In the genomic region with DNA sequence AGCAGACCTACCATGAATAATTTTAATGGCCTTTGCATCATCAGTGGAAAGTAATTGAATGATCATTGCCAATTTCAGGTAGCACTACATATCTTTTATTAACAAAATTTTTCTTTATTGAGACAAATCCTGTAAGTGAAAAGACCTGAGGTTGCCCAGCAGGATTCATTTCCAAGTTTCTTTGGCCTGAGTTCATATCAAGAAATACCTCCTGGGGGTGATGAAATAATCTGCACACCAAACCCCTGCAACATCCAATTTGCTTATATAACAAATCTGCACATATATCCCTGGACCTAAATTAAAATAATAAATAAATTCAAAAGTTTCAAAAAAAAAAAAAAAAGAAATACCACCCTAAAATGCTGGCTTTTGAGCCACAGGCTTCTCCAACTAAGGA, we compare ENCODE assay signal across 2 cellular contexts.
TF ChIP-seq lines count a peak whose summit lies in the region.

No MANE protein-coding gene starts in this region.

TF ChIP-seq in A549, 52 proteins besides CTCF, POLR2A, EP300 and RAD21:
- TF ChIP-seq BHLHE40 (IDR thresholded peaks at IDR 0.05; ENCODE audit: low read depth, low read length), result no peak
- TF ChIP-seq HOXB13 (CRISPR knock-in tag; IDR thresholded peaks at IDR 0.05; ENCODE audit: low read depth), result no peak
- TF ChIP-seq, protein P1, sequence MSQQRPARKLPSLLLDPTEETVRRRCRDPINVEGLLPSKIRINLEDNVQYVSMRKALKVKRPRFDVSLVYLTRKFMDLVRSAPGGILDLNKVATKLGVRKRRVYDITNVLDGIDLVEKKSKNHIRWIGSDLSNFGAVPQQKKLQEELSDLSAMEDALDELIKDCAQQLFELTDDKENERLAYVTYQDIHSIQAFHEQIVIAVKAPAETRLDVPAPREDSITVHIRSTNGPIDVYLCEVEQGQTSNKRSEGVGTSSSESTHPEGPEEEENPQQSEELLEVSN (IDR thresholded peaks at IDR 0.05; ENCODE audit: borderline replicate concordance, low read depth), result no peak
- TF ChIP-seq CBX8 (IDR thresholded peaks at IDR 0.05), result no peak
- TF ChIP-seq MYC (IDR thresholded peaks at IDR 0.05; ENCODE audit: borderline replicate concordance, low read length), result no peak
- TF ChIP-seq ESRRA (IDR thresholded peaks at IDR 0.05; ENCODE audit: borderline replicate concordance, low read length), result no peak
TF ChIP-seq in A549: peak in this region for 0.

TF ChIP-seq in HepG2, 621 proteins besides CTCF, POLR2A, EP300 and RAD21:
- TF ChIP-seq ZNF878 (CRISPR knock-in tag; IDR thresholded peaks at IDR 0.05), result no peak
- TF ChIP-seq ZNF44 (CRISPR knock-in tag; IDR thresholded peaks at IDR 0.05), result no peak
- no peak for TF ChIP-seq NFKB2 (CRISPR knock-in tag; IDR thresholded peaks at IDR 0.05; ENCODE audit: borderline replicate concordance)
- TF ChIP-seq ZFP37 (CRISPR knock-in tag; IDR thresholded peaks at IDR 0.05; ENCODE audit: borderline replicate concordance), result no peak
- TF ChIP-seq ZNF777 (CRISPR knock-in tag; IDR thresholded peaks at IDR 0.05), result no peak
- TF ChIP-seq ATAD3A (CRISPR knock-in tag; IDR thresholded peaks at IDR 0.05), result no peak
- TF ChIP-seq ATF7 (IDR thresholded peaks at IDR 0.05), result no peak
- TF ChIP-seq ATF7 (CRISPR knock-in tag; IDR thresholded peaks at IDR 0.05), result no peak
- TF ChIP-seq CBFB (CRISPR knock-in tag; IDR thresholded peaks at IDR 0.05), result no peak
- no peak for TF ChIP-seq CENPX (CRISPR knock-in tag; IDR thresholded peaks at IDR 0.05)
- no peak for TF ChIP-seq PRMT3 (CRISPR knock-in tag; IDR thresholded peaks at IDR 0.05; ENCODE audit: borderline replicate concordance, low read depth)
- TF ChIP-seq, protein P2, sequence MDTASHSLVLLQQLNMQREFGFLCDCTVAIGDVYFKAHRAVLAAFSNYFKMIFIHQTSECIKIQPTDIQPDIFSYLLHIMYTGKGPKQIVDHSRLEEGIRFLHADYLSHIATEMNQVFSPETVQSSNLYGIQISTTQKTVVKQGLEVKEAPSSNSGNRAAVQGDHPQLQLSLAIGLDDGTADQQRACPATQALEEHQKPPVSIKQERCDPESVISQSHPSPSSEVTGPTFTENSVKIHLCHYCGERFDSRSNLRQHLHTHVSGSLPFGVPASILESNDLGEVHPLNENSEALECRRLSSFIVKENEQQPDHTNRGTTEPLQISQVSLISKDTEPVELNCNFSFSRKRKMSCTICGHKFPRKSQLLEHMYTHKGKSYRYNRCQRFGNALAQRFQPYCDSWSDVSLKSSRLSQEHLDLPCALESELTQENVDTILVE (CRISPR knock-in tag; IDR thresholded peaks at IDR 0.05), result no peak
- TF ChIP-seq RBAK (CRISPR knock-in tag; IDR thresholded peaks at IDR 0.05), result no peak
- TF ChIP-seq ZNF432 (CRISPR knock-in tag; IDR thresholded peaks at IDR 0.05; ENCODE audit: borderline replicate concordance), result no peak
- no peak for TF ChIP-seq SMAD1 (CRISPR knock-in tag; IDR thresholded peaks at IDR 0.05; ENCODE audit: borderline replicate concordance, low read depth)
- TF ChIP-seq CBX2 (IDR thresholded peaks at IDR 0.05; ENCODE audit: low read depth, low read length), result no peak
- no peak for TF ChIP-seq CBX2 (CRISPR knock-in tag; IDR thresholded peaks at IDR 0.05; ENCODE audit: low read depth)
- no peak for TF ChIP-seq ZSCAN29 (CRISPR knock-in tag; conservative IDR thresholded peaks at IDR 0.05)
- TF ChIP-seq, protein P3, sequence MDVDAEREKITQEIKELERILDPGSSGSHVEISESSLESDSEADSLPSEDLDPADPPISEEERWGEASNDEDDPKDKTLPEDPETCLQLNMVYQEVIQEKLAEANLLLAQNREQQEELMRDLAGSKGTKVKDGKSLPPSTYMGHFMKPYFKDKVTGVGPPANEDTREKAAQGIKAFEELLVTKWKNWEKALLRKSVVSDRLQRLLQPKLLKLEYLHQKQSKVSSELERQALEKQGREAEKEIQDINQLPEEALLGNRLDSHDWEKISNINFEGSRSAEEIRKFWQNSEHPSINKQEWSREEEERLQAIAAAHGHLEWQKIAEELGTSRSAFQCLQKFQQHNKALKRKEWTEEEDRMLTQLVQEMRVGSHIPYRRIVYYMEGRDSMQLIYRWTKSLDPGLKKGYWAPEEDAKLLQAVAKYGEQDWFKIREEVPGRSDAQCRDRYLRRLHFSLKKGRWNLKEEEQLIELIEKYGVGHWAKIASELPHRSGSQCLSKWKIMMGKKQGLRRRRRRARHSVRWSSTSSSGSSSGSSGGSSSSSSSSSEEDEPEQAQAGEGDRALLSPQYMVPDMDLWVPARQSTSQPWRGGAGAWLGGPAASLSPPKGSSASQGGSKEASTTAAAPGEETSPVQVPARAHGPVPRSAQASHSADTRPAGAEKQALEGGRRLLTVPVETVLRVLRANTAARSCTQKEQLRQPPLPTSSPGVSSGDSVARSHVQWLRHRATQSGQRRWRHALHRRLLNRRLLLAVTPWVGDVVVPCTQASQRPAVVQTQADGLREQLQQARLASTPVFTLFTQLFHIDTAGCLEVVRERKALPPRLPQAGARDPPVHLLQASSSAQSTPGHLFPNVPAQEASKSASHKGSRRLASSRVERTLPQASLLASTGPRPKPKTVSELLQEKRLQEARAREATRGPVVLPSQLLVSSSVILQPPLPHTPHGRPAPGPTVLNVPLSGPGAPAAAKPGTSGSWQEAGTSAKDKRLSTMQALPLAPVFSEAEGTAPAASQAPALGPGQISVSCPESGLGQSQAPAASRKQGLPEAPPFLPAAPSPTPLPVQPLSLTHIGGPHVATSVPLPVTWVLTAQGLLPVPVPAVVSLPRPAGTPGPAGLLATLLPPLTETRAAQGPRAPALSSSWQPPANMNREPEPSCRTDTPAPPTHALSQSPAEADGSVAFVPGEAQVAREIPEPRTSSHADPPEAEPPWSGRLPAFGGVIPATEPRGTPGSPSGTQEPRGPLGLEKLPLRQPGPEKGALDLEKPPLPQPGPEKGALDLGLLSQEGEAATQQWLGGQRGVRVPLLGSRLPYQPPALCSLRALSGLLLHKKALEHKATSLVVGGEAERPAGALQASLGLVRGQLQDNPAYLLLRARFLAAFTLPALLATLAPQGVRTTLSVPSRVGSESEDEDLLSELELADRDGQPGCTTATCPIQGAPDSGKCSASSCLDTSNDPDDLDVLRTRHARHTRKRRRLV (CRISPR knock-in tag; IDR thresholded peaks at IDR 0.05), result no peak
- TF ChIP-seq FOSL2 (CRISPR knock-in tag; IDR thresholded peaks at IDR 0.05), result no peak
